8 cellular contexts compared by ENCODE assay signal in genomic region chr11:64284962-64285884, GRCh38. TPM values are rescaled to one million over a fixed set of nuclear protein-coding genes. Genes with fewer than 3 reads are reported as not detected.
DNase-seq lines count a peak whose midpoint lies in the region; ATAC-seq and TF ChIP-seq lines count a peak whose summit lies in the region.

TSS of gene GPR137 (plus strand) at chr11:64285848. CDS start at chr11:64286525, 677 bp downstream.

- DNase-seq in EL: peak; percentile 78
- peak; percentile 84 to 98 for DNase-seq in SJSA1 (ENCODE audit: low read depth in 1 of 2, low spot score in 2 of 2)
- DNase-seq in activated naive CD4-positive, alpha-beta T cell (lab: John Stamatoyannopoulos, UW): peak; percentile 88 to 94 (median 91)
- peak; percentile 73 for DNase-seq in foreskin melanocyte

- H3K4me1 ChIP-seq in SJSA1 (replicated peaks) (peaks cover 20% of the 10 kb centered on the region), neuron (ENCODE audit: insufficient read depth, low read length) (peaks cover 16% of the 10 kb centered on the region)

- peak within 1 kb of the TSS; percentile 90 for H3K27ac ChIP-seq in KOPT-K1 (ENCODE audit: low read depth, low read length, poor library complexity, severe bottlenecking)
- peak within 1 kb of the TSS; percentile 77 for H3K27ac ChIP-seq in SJSA1

- peak within 1 kb of the TSS; percentile 95 for H3K4me3 ChIP-seq in SJSA1
- H3K4me3 ChIP-seq in neuron (ENCODE audit: low read length): peak within 1 kb of the TSS; percentile 97

- H2AFZ ChIP-seq in neuron (ENCODE audit: low read depth, low read length): peak within 1 kb of the TSS; percentile 67

- H3K9me3 ChIP-seq in KOPT-K1 (ENCODE audit: insufficient read depth, low read length, poor library complexity, severe bottlenecking): no peaks in the 10 kb centered on the region
- no peaks in the 10 kb centered on the region for H3K9me3 ChIP-seq in SJSA1 (replicated peaks)
- no peaks in the 10 kb centered on the region for H3K9me3 ChIP-seq in neuron (ENCODE audit: low read length)

- peaks cover 15% of the 10 kb centered on the region; the same call in 1 of the 2 replicates for H3K36me3 ChIP-seq in KOPT-K1 (ENCODE audit: insufficient read depth, low read length)
- H3K36me3 ChIP-seq in SJSA1: peaks cover 24% of the 10 kb centered on the region
- H3K36me3 ChIP-seq in neuron (ENCODE audit: insufficient read depth, low read length): peaks cover 7% of the 10 kb centered on the region

- TF ChIP-seq CTCF in subcutaneous adipose tissue (IDR thresholded peaks at IDR 0.05; ENCODE audit: low read depth): no peak

- ATAC-seq in GM21825 (IDR thresholded peaks at IDR 0.05; ENCODE audit: unreplicated experiment): peak; percentile 45

- H3K27me3 ChIP-seq in SJSA1 (replicated peaks) (peaks cover 3% of the 10 kb centered on the region), neuron (ENCODE audit: insufficient read depth, low read length) (peaks cover 9% of the 10 kb centered on the region)

RNA-seq across cellular contexts. Expression of gene GPR137, which starts in this region (rescaled TPM):
- 25.4 and 46.6 TPM in 2 replicates for total RNA-seq in SJSA1 (2014; rRNA removed; shearing (Covaris generic))
- total RNA-seq in subcutaneous adipose tissue: 10 to 100 TPM in 3 of 4 donors, 1 to 10 TPM in 1; 7.7 to 18.1 (median 14.7) TPM

Comparison
In these comparisons a context has a peak if more than half of its experiments do, and no peak if none do; other contexts are left out.
1. Peak in every context shown above with its lines: DNase-seq, ATAC-seq, H3K4me3 ChIP-seq and H3K27ac ChIP-seq.